In the genomic region with DNA sequence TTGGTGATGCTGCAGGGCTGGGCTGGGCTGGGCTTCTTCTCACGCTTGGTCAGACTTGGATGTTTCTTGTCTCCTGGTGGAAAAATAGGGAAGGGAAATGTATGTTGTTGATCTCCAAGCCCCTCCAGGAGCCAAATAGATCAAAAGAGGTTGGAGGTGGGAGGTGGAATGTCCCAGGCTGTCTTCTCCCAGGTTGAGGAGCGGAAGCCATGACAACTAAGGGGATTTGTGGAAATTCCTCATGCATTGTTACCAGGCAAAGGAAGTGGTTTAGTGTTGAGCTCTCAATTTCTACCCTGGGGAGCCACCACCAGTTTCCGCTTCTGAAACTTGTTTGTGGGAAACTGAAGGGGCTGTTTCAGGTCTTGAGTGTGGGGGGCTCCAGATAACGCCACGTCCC, we compare ENCODE assay signal across 11 cellular contexts.
A peak's percentile ranks its signal among the peaks of the same experiment; 100 is the strongest.
DNase-seq lines count a peak whose midpoint lies in the region; ATAC-seq and TF ChIP-seq lines count a peak whose summit lies in the region.
"Had no signal": no experiment of that assay in that cellular context is flagged by ENCODE, and none has a peak within 500 bp of the region (broad histone marks: within the 10 kb centered on the region; RNA-seq: fewer than 3 reads in every experiment).

No MANE protein-coding gene starts in this region.

- 59 to 67% methylated on average over 5 of the region's 5 CpGs for WGBS in testis, 2 donors

- peak overlapping the region; percentile 36 to 62 for H3K27ac ChIP-seq in testis

- peaks cover 12% of the 10 kb centered on the region for H3K4me1 ChIP-seq in testis

- H3K36me3 ChIP-seq in testis (ENCODE audit: low read depth, missing control alignments): no peaks in the 10 kb centered on the region

- in situ Hi-C loops in astrocyte of the cerebellum (cut with HindIII; ENCODE audit: low sequenced_read_pairs): no loop called here

- intact Hi-C loops in testis (cut with DNase I; ENCODE audit: low total_unique reads) (no loop called here), posterior cingulate gyrus (cut with DNase I) (no loop called here)

- ATAC-seq in HG03095 (IDR thresholded peaks at IDR 0.05; ENCODE audit: unreplicated experiment): no peak

- no peak for TF ChIP-seq CTCF in astrocyte of the cerebellum (IDR thresholded peaks at IDR 0.05; ENCODE audit: low read depth, low read length, missing control alignments)
- no peak for TF ChIP-seq CTCF in testis (IDR thresholded peaks at IDR 0.05)

- no peak for TF ChIP-seq POLR2A in testis (IDR thresholded peaks at IDR 0.05)

- H3K27me3 ChIP-seq in testis: no peaks in the 10 kb centered on the region

- DNase-seq in H4 (ENCODE audit: low spot score) (peak; percentile 47), astrocyte of the cerebellum (ENCODE audit: low read depth) (peak; percentile 28), islet precursor cell (peak; percentile 71), testis (no peak), SW 1271 (lab: John Stamatoyannopoulos, UW) (no peak), posterior cingulate gyrus (no peak)
- no peak for DNase-seq in activated CD4-positive, alpha-beta T cell treated with anti-CD3 and anti-CD28 coated beads, Interleukin-2, amount 50 U/mL, for 1 hour
- DNase-seq: immature natural killer cell; NCI-H748 treated with DMSO at 0.1 percent for 48 hours; stimulated activated CD8-positive, alpha-beta memory T cell treated with anti-CD3 and anti-CD28 coated beads, Interleukin-4, amount 100 ng/mL, for 48 hours had no signal

- H3K4me3 ChIP-seq in astrocyte of the cerebellum (ENCODE audit: low read depth, low read length): no peak overlapping the region
- H3K4me3 ChIP-seq in testis: no peak overlapping the region

- H3K9me3 ChIP-seq in testis: no peaks in the 10 kb centered on the region

Comparison
In these comparisons a context has a peak if more than half of its experiments do, and no peak if none do; other contexts are left out.
1. DNase-seq: peak in H4 (single experiment), astrocyte of the cerebellum (single experiment) and islet precursor cell (single experiment); none in testis (single experiment), activated CD4-positive, alpha-beta T cell treated with anti-CD3 and anti-CD28 coated beads, Interleukin-2, amount 50 U/mL, for 1 hour (single experiment), SW 1271 (0 of 2) and posterior cingulate gyrus (0 of 10).